ENCODE assay signal across 31 cellular contexts in genomic region chr2:143842836-143843235, GRCh38.
"Had no signal": no experiment of that assay in that cellular context is flagged by ENCODE, and none has a peak within 500 bp of the region (broad histone marks: within the 10 kb centered on the region; RNA-seq: fewer than 3 reads in every experiment).

No MANE protein-coding gene starts in this region.

- H3K27ac ChIP-seq: PC-9, RWPE1, VCaP had no signal

- H3K4me3 ChIP-seq: MG63, PC-9 had no signal

- H3K9me3 ChIP-seq: MG63 had no signal

- DNase-seq: activated B cell treated with CpG ODN at 0.5 μM for 24 hours; activated CD4-positive, alpha-beta memory T cell treated with anti-CD3 and anti-CD28 coated beads, Interleukin-2, amount 10 ng/mL, durations not matched to agents 7 days and 5 days; activated CD4-positive, alpha-beta T cell treated with anti-CD3 and anti-CD28 coated beads for 4 hours; activated CD4-positive, CD25-positive, alpha-beta regulatory T cell treated with anti-CD3 and anti-CD28 coated beads, Interleukin-2, amount 50 U/mL, for 72 hours; activated CD8-positive, alpha-beta memory T cell treated with anti-CD3 and anti-CD28 coated beads for 24 hours; activated CD8-positive, alpha-beta memory T cell treated with anti-CD3 and anti-CD28 coated beads, Interleukin-2, amount 10 ng/mL, durations not matched to agents 7 days and 5 days; activated CD8-positive, alpha-beta memory T cell treated with anti-CD3 and anti-CD28 coated beads, Interleukin-2, amount 50 U/mL, for 48 hours; activated effector memory CD4-positive, alpha-beta T cell treated with Interleukin-2 at 50 U/mL for 16 hours; activated naive CD4-positive, alpha-beta T cell treated with anti-CD3 and anti-CD28 coated beads, Interleukin-2, amount 10 ng/mL, durations not matched to agents 7 days and 5 days; activated naive CD8-positive, alpha-beta T cell treated with anti-CD3 and anti-CD28 coated beads, Interleukin-2, amount 50 U/mL, for 24 hours; activated T-cell treated with anti-CD3 and anti-CD28 coated beads, Interleukin-2, amount 50 U/mL, for 48 hours; anterior cingulate cortex; caudate nucleus; cerebellar nuclear complex; MG63; NCI-H1048; NCI-H1105 treated with DMSO at 0.1 percent for 48 hours; NCI-H1436; NCI-H1694 treated with DMSO at 0.1 percent for 48 hours; NCI-H2029; NCI-H345; NCI-H524 treated with DMSO at 0.1 percent for 48 hours; PC-9; SIG-M5; SW 1271; T-helper 1 cell; T-helper 2 cell; T-helper 9 cell had no signal

- ATAC-seq: activated CD8-positive, alpha-beta memory T cell treated with anti-CD3 and anti-CD28 coated beads, Interleukin-2, amount 10 ng/mL, durations not matched to agents 7 days and 5 days; activated naive CD8-positive, alpha-beta T cell treated with anti-CD3 and anti-CD28 coated beads, Interleukin-2, amount 50 U/mL, for 24 hours; Right ventricle myocardium inferior had no signal

- H2AFZ ChIP-seq: PC-9 had no signal

- H3K27me3 ChIP-seq: MG63 had no signal

- H3K4me2 ChIP-seq: PC-9 had no signal

- H3K36me3 ChIP-seq: MG63 had no signal
